In the genomic region with DNA sequence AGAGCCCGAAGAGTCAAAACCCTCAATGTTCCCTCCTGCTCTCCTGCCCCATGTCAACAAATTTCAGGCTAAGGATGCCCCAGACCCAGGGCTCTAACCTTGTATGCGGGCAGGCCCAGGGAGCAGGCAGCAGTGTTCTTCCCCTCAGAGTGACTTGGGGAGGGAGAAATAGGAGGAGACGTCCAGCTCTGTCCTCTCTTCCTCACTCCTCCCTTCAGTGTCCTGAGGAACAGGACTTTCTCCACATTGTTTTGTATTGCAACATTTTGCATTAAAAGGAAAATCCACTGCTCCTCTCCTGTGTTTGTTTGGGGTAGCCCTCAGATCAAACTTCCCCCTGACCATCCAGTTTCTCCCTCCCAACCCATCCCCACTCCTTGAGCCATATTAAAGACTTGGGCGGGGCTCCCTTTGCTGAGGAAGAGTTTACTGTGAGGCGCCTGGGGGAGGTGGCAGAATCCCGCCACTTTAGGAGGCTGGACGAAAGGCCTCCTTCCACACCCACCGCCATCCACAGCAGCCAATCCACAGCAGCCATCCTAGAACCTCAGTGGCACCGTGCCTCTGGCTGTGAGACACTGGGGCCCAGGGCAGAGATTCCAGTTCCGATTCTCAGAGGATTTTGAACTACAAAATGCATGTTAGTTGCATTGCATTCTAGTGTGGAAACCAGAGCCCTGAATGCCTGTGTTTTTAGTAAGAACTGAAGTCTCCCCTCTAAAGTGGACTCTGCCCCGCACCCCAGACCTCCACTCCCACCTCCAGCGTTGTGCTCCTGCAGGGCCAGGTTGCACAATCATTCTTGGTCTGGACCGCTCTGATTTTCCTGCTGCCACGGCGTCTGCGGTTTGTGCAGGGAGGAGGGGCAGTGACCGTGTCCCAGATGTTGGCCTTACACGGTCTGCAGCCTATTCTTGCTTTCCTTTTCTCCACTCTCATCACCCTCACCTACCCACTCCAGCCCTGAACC, we compare ENCODE assay signal across 8 cellular contexts. TPM values are rescaled to one million over a fixed set of nuclear protein-coding genes. Genes with fewer than 3 reads are reported as not detected.
DNase-seq lines count a peak whose midpoint lies in the region; ATAC-seq and TF ChIP-seq lines count a peak whose summit lies in the region.

No MANE protein-coding gene starts in this region.

- peaks cover 29% of the 10 kb centered on the region for H3K4me1 Mint-ChIP-seq in MCF 10A (ENCODE audit: insufficient read depth, unreplicated experiment)
- H3K4me1 Mint-ChIP-seq in CD8-positive, alpha-beta T cell (ENCODE audit: low read depth): peaks cover 14% of the 10 kb centered on the region

- no peaks in the 10 kb centered on the region for H3K27me3 ChIP-seq in right lobe of liver
- no peaks in the 10 kb centered on the region for H3K27me3 ChIP-seq in upper lobe of left lung
- no peaks in the 10 kb centered on the region for H3K27me3 ChIP-seq in CD8-positive, alpha-beta T cell (ENCODE audit: insufficient read depth, low read length)

- H3K27me3 Mint-ChIP-seq in MCF 10A (ENCODE audit: insufficient read depth, unreplicated experiment): no peaks in the 10 kb centered on the region
- H3K27me3 Mint-ChIP-seq in CD8-positive, alpha-beta T cell (ENCODE audit: low read depth): no peaks in the 10 kb centered on the region

- no peaks in the 10 kb centered on the region for H3K9me3 Mint-ChIP-seq in MCF 10A (ENCODE audit: unreplicated experiment)
- no peaks in the 10 kb centered on the region for H3K9me3 Mint-ChIP-seq in CD8-positive, alpha-beta T cell

- POLR2A ChIA-PET in MCF 10A (lab: Yijun Ruan, JAX): no interaction called here
- POLR2A ChIA-PET in CD8-positive, alpha-beta T cell (lab: Charles Lee): no interaction called here

- TF ChIP-seq EP300 in upper lobe of left lung (IDR thresholded peaks at IDR 0.05): no peak

- H3K4me3 ChIP-seq in right lobe of liver (no peak overlapping the region), upper lobe of left lung (peak overlapping the region in 3 of 4 donors; percentile 6 to 36 (median 30))
- no peak overlapping the region for H3K4me3 ChIP-seq in CD8-positive, alpha-beta T cell (ENCODE audit: low read depth, low read length)

- no TSS peak for BruUV-seq in MCF 10A (replicated peaks; lab: Mats Ljungman, UMichigan)

- ATAC-seq in right lobe of liver: peak; percentile 61 to 79 (median 68)
- ATAC-seq in upper lobe of left lung (ENCODE audit: low FRiP score in 2 of 2): peak; percentile 47 to 81
- ATAC-seq in CD8-positive, alpha-beta T cell: no peak
- ATAC-seq in HG03025 (IDR thresholded peaks at IDR 0.05; ENCODE audit: low FRiP score, unreplicated experiment): no peak

- WGBS in right lobe of liver (ENCODE audit: insufficient coverage, low coverage, low lambda C conversion rate, missing lambda C conversion rate): 23% methylated on average over 12 of the region's 18 CpGs
- WGBS in upper lobe of left lung, 2 donors: 42 to 43% methylated on average over 18 of the region's 18 CpGs

- H3K9me3 ChIP-seq in right lobe of liver (no peaks in the 10 kb centered on the region), upper lobe of left lung (no peaks in the 10 kb centered on the region)
- H3K9me3 ChIP-seq in CD8-positive, alpha-beta T cell (ENCODE audit: low read length): no peaks in the 10 kb centered on the region

- peak overlapping the region; percentile 38 for H3K27ac Mint-ChIP-seq in MCF 10A (ENCODE audit: low read depth, unreplicated experiment)
- H3K27ac Mint-ChIP-seq in CD8-positive, alpha-beta T cell: no peak overlapping the region

- TF ChIP-seq POLR2A in right lobe of liver (IDR thresholded peaks at IDR 0.05): no peak
- TF ChIP-seq POLR2A in upper lobe of left lung (IDR thresholded peaks at IDR 0.05): no peak

- TF ChIP-seq CTCF in MCF 10A (IDR thresholded peaks at IDR 0.05; ENCODE audit: unreplicated experiment) (no peak), right lobe of liver (IDR thresholded peaks at IDR 0.05) (no peak), upper lobe of left lung (IDR thresholded peaks at IDR 0.05) (no peak)
- TF ChIP-seq CTCF in CD8-positive, alpha-beta T cell (IDR thresholded peaks at IDR 0.05): no peak

- DNase-seq in LHCN-M2 (ENCODE audit: low read depth): peak; percentile 79
- peak; percentile 72 for DNase-seq in MCF 10A (ENCODE audit: unreplicated experiment)
- peak in 2 of 3 donors; percentile 51 for DNase-seq in right lobe of liver
- DNase-seq in upper lobe of left lung: peak; percentile 10 to 59
- no peak for DNase-seq in CD8-positive, alpha-beta T cell
- no peak for DNase-seq in activated CD4-positive, alpha-beta T cell treated with anti-CD3 and anti-CD28 coated beads, Interleukin-2, amount 50 U/mL, for 1 hour
- no peak for DNase-seq in stimulated activated CD4-positive, alpha-beta T cell treated with anti-CD3 and anti-CD28 coated beads, Interleukin-12 subunit alpha, Interleukin-12 subunit beta, amount 100 ng/mL, for 4 hours

- H3K36me3 ChIP-seq in right lobe of liver (no peaks in the 10 kb centered on the region), upper lobe of left lung (no peaks in the 10 kb centered on the region)
- H3K36me3 ChIP-seq in CD8-positive, alpha-beta T cell (ENCODE audit: insufficient read depth, low read length): no peaks in the 10 kb centered on the region

- intact Hi-C loops in MCF 10A (cut with micrococcal nuclease): no loop called here
- intact Hi-C loops in right lobe of liver (cut with DNase I): loop anchor here (5.0 to 10.0 kb wide), 3 partner anchors 150 to 305 kb away; no protein-coding TSS in a partner anchor
- intact Hi-C loops in CD8-positive, alpha-beta T cell (cut with DNase I, micrococcal nuclease): no loop called here

- CTCF ChIA-PET in MCF 10A (lab: Yijun Ruan, JAX): interaction anchor here (0.8 to 12.1 kb wide), 3 partner anchors 11 to 301 kb away, joined by 3 to 176 read pairs (median 3); no protein-coding TSS in a partner anchor
- CTCF ChIA-PET in CD8-positive, alpha-beta T cell (lab: Charles Lee): interaction anchor here (0.6 kb wide), 1 partner anchor 446 kb away, joined by 3 read pairs; no protein-coding TSS in a partner anchor

- H3K36me3 Mint-ChIP-seq in MCF 10A (ENCODE audit: insufficient read depth, unreplicated experiment): no peaks in the 10 kb centered on the region
- peaks cover 6% of the 10 kb centered on the region for H3K36me3 Mint-ChIP-seq in CD8-positive, alpha-beta T cell

- H3K27ac ChIP-seq in right lobe of liver: no peak overlapping the region
- H3K27ac ChIP-seq in upper lobe of left lung: peak overlapping the region; percentile 54 to 70 (median 60)
- no peak overlapping the region for H3K27ac ChIP-seq in CD8-positive, alpha-beta T cell (ENCODE audit: low read depth, low read length)

- H3K4me3 Mint-ChIP-seq in MCF 10A (ENCODE audit: unreplicated experiment): peak overlapping the region; percentile 40
- no peak overlapping the region for H3K4me3 Mint-ChIP-seq in CD8-positive, alpha-beta T cell

- H3K4me1 ChIP-seq in right lobe of liver: peaks cover 0 to 6% (median 0%) of the 10 kb centered on the region in 4 donors
- peaks cover 37 to 47% (median 39%) of the 10 kb centered on the region in 4 donors for H3K4me1 ChIP-seq in upper lobe of left lung
- H3K4me1 ChIP-seq in CD8-positive, alpha-beta T cell (ENCODE audit: insufficient read depth, low read length): peaks cover 7% of the 10 kb centered on the region

RNA-seq across cellular contexts. Expression of gene OLFML3, which starts 3.0 kb away (rescaled TPM):
- total RNA-seq in LHCN-M2 (2014; rRNA removed) (583 and 771 TPM in 2 replicates), MCF 10A (2022) (0.20 and 0.30 TPM in 2 replicates), right lobe of liver (10 to 100 TPM in 1 of 6 experiments, 1 to 10 TPM in 5; 1.8 to 13.8 (median 6.6) TPM), upper lobe of left lung (10 to 100 TPM; 11.5 to 59.9 (median 36.6) TPM)
- 549 TPM for polyA plus RNA-seq in LHCN-M2 (2012)
- total RNA-seq in CD8-positive, alpha-beta T cell: under 1 TPM; 0.49 to 0.67 TPM

RNA-seq across cellular contexts. Expression of gene HIPK1, which starts 53.1 kb away (rescaled TPM):
- total RNA-seq in LHCN-M2 (2014; rRNA removed) (28.2 and 40.1 TPM in 2 replicates), MCF 10A (2022) (46.7 and 50.2 TPM in 2 replicates), right lobe of liver (10 to 100 TPM; 19.0 to 29.6 (median 23.5) TPM), upper lobe of left lung (10 to 100 TPM; 31.4 to 85.5 (median 64.0) TPM)
- polyA plus RNA-seq in LHCN-M2 (2012): 13.8 TPM
- total RNA-seq in CD8-positive, alpha-beta T cell: 100 to 1,000 TPM; 301 to 312 TPM

Comparison
In these comparisons a context has a peak if more than half of its experiments do, and no peak if none do; other contexts are left out.
1. DNase-seq: peak in LHCN-M2 (single experiment), MCF 10A (single experiment), right lobe of liver (2 of 3) and upper lobe of left lung (2 of 2); none in CD8-positive, alpha-beta T cell (0 of 7), activated CD4-positive, alpha-beta T cell treated with anti-CD3 and anti-CD28 coated beads, Interleukin-2, amount 50 U/mL, for 1 hour (single experiment) and stimulated activated CD4-positive, alpha-beta T cell treated with anti-CD3 and anti-CD28 coated beads, Interleukin-12 subunit alpha, Interleukin-12 subunit beta, amount 100 ng/mL, for 4 hours (single experiment).
2. ATAC-seq: peak in right lobe of liver (4 of 4) and upper lobe of left lung (2 of 2); none in CD8-positive, alpha-beta T cell (single experiment) and HG03025 (single experiment).
3. H3K27ac ChIP-seq: peak in upper lobe of left lung (4 of 4); none in right lobe of liver (0 of 3) and CD8-positive, alpha-beta T cell (single experiment).
4. H3K4me3 ChIP-seq: peak in upper lobe of left lung (3 of 4); none in right lobe of liver (0 of 3) and CD8-positive, alpha-beta T cell (single experiment).
5. intact Hi-C loops: an anchor here in right lobe of liver (5.0 to 10.0 kb wide); none called in MCF 10A and CD8-positive, alpha-beta T cell.